8 cellular contexts compared by ENCODE assay signal in the genomic region with DNA sequence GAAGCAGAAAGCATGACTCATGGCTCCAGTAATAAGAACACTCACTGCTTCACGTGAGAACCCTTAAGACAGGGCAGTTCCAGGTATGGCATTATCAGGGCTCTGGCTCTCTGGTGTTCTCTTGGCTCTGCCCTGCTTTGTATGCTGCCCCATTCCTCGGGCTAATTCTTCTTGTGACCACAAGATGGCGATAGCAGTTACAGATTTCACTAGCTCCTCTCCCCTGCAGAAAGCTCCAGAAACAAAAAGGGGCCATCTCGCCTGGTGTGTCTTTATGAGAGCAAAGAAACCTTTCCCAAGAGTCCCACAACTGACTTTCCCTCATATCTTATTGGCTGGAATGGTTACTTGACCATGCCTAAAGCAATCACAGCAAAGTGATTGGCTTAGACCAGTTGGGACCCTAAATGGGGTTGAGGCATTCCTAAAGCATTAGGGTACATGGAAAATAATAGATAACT.
DNase-seq lines count a peak whose midpoint lies in the region; ATAC-seq and TF ChIP-seq lines count a peak whose summit lies in the region.

No MANE protein-coding gene starts in this region.

- TF ChIP-seq CTCF in endothelial cell (IDR thresholded peaks at IDR 0.05; ENCODE audit: unreplicated experiment) = peak; percentile 78
- peak; percentile 74 for TF ChIP-seq CTCF in thoracic aorta (IDR thresholded peaks at IDR 0.05)

- CTCF ChIA-PET in CD8-positive, alpha-beta memory T cell (lab: Charles Lee) = interaction anchor here (0.6 to 2.9 kb wide), 8 partner anchors 9 to 324 kb away, joined by 3 to 31 read pairs (median 4); no protein-coding TSS in a partner anchor

- POLR2A ChIA-PET in CD8-positive, alpha-beta memory T cell (lab: Charles Lee) = no interaction called here

- H3K27ac Mint-ChIP-seq in CD8-positive, alpha-beta memory T cell = peak overlapping the region in 1 of 8 donors; percentile 66
- H3K27ac Mint-ChIP-seq in endothelial cell (ENCODE audit: unreplicated experiment) = no peak overlapping the region

- ATAC-seq in GM19043 (IDR thresholded peaks at IDR 0.05; ENCODE audit: low read depth, unreplicated experiment) (peak; percentile 94), HG03175 (IDR thresholded peaks at IDR 0.05; ENCODE audit: unreplicated experiment) (peak; percentile 94), thoracic aorta (ENCODE audit: insufficient number of reproducible peaks, low FRiP score, low read depth) (peak; percentile 84)

- H3K9me3 Mint-ChIP-seq in CD8-positive, alpha-beta memory T cell = no peaks in the 10 kb centered on the region
- no peaks in the 10 kb centered on the region for H3K9me3 Mint-ChIP-seq in endothelial cell (ENCODE audit: unreplicated experiment)

- no peaks in the 10 kb centered on the region for H3K9me3 ChIP-seq in CD8-positive, alpha-beta memory T cell (ENCODE audit: low read length)
- no peaks in the 10 kb centered on the region for H3K9me3 ChIP-seq in thoracic aorta

- H3K27me3 ChIP-seq in CD8-positive, alpha-beta memory T cell (ENCODE audit: insufficient read depth, low read length, poor library complexity, severe bottlenecking) = no peaks in the 10 kb centered on the region
- H3K27me3 ChIP-seq in thoracic aorta (replicated peaks; ENCODE audit: insufficient read depth) = no peaks in the 10 kb centered on the region

- H3K4me1 ChIP-seq in CD8-positive, alpha-beta memory T cell (ENCODE audit: insufficient read depth, low read length) = no peaks in the 10 kb centered on the region
- no peaks in the 10 kb centered on the region for H3K4me1 ChIP-seq in thoracic aorta (ENCODE audit: control insufficient read depth in 1 of 2, low read depth in 2 of 2)

- H3K4me3 Mint-ChIP-seq in CD8-positive, alpha-beta memory T cell = no peak overlapping the region
- H3K4me3 Mint-ChIP-seq in endothelial cell (ENCODE audit: unreplicated experiment) = no peak overlapping the region

- H3K27me3 Mint-ChIP-seq in CD8-positive, alpha-beta memory T cell = no peaks in the 10 kb centered on the region
- peaks cover 2% of the 10 kb centered on the region for H3K27me3 Mint-ChIP-seq in endothelial cell (ENCODE audit: unreplicated experiment)

- peaks cover 7% of the 10 kb centered on the region for H3K36me3 ChIP-seq in CD8-positive, alpha-beta memory T cell (ENCODE audit: insufficient read depth, low read length)
- peaks cover 6% of the 10 kb centered on the region for H3K36me3 ChIP-seq in thoracic aorta

- DNase-seq in CD8-positive, alpha-beta memory T cell = peak in 4 of 5 donors; percentile 7 to 48 (median 36)
- DNase-seq in NCI-H345 (lab: John Stamatoyannopoulos, UW) (peak; percentile 54), endothelial cell (ENCODE audit: low spot score) (peak; percentile 52), midbrain (lab: John Stamatoyannopoulos, UW) (peak; percentile 71), thoracic aorta (ENCODE audit: low spot score) (no peak)
- peak; percentile 31 for DNase-seq in activated CD4-positive, CD25-positive, alpha-beta regulatory T cell treated with anti-CD3 and anti-CD28 coated beads, Interleukin-2, amount 50 U/mL, for 72 hours

- H3K4me1 Mint-ChIP-seq in CD8-positive, alpha-beta memory T cell = no peaks in the 10 kb centered on the region
- H3K4me1 Mint-ChIP-seq in endothelial cell (ENCODE audit: unreplicated experiment) = peaks cover 12% of the 10 kb centered on the region

- H3K36me3 Mint-ChIP-seq in CD8-positive, alpha-beta memory T cell = peaks cover 12 to 58% (median 22%) of the 10 kb centered on the region in 3 donors
- peaks cover 31% of the 10 kb centered on the region for H3K36me3 Mint-ChIP-seq in endothelial cell (ENCODE audit: low read depth, unreplicated experiment)

- H3K4me3 ChIP-seq in CD8-positive, alpha-beta memory T cell (ENCODE audit: low read length) = no peak overlapping the region
- no peak overlapping the region for H3K4me3 ChIP-seq in thoracic aorta

- no peak overlapping the region for H3K27ac ChIP-seq in CD8-positive, alpha-beta memory T cell (ENCODE audit: low read depth, low read length)
- no peak overlapping the region for H3K27ac ChIP-seq in thoracic aorta
